Comparison of ENCODE assay signal across 8 cellular contexts in the genomic region with DNA sequence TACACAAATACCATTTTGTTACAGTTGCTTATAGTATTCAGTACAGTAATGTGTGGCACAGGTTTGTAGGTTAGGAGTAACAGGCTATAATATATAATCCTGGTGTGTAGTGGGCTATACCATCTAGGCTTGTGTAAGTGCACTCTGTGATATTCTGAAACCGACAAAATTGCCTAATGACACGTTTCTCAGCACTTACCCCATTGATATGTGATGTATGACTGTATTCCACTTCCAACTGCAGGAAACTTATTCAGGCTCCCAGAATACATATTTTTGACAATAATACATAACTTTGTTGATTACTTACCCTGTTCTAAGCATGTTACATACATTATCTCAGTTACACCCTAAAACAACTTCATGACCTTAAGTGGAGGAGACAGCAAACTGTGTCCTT.
"Had no signal": no experiment of that assay in that cellular context is flagged by ENCODE, and none has a peak within 500 bp of the region (broad histone marks: within the 10 kb centered on the region; RNA-seq: fewer than 3 reads in every experiment).

No MANE protein-coding gene starts in this region.

- H3K4me3 ChIP-seq: GM12878 had no signal

- ATAC-seq: GM12878 had no signal

- FAIRE-seq: G401.6, GM12878, GM12891, GM12892, GM18507, GM19239 had no signal

- DNase-seq: GDM1, GF-D8 had no signal
